Comparison of ENCODE assay signal across 8 cellular contexts in the genomic region with DNA sequence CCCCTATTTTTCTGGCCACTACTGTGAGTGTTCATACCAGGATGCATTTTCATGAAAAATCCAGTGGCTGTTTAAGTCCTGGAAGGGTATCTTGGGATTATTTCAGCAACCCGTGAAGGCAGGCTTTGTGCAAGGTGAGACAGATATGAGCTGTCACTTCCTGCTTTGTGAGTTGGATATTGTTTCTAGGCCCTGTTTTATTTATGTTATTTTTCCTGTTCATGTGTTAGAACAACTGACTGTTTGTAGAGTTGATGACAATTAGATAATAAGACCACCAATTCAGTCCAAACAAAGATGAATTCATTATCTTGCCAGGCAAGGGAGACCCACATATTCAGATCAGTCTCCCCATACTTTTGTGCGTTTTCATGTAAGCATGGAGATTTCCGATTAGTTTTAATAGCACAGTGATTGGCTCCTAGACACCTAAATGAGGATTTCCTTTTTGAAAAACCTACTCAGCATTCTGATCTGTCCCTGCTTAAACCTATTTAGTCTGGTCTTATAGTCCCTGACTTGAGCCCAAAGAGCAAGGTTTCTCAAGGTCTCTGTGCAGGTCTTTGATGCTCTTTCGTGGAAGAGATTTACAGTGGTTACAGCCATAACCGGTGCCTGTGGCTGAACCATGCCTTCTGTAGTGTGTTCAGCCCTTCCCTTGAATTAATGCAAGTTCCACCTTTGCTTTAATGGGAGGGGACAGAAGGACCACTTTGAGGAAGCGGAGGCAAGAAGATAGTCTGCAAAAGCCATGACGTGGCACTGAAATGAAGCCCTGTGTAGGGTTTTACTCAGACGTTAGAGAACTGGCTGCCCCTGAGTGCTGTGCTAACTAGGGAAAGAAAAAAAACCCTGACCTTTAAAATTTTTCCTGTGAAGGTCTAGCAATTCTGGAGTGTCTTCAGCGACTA. TPM values are rescaled to one million over a fixed set of nuclear protein-coding genes. Genes with fewer than 3 reads are reported as not detected.
DNase-seq lines count a peak whose midpoint lies in the region; ATAC-seq, FAIRE-seq and TF ChIP-seq lines count a peak whose summit lies in the region.

No MANE protein-coding gene starts in this region.

- no peak overlapping the region for H2AFZ ChIP-seq in smooth muscle cell (ENCODE audit: low read depth)

- H3K27ac ChIP-seq in cardiac muscle cell (peak overlapping the region; percentile 70), smooth muscle cell (ENCODE audit: low read depth) (peak overlapping the region; percentile 87)

- TF ChIP-seq CTCF in cardiac muscle cell (IDR thresholded peaks at IDR 0.05; ENCODE audit: low read depth, low read length) (no peak), smooth muscle cell (IDR thresholded peaks at IDR 0.05; ENCODE audit: borderline replicate concordance, insufficient read depth, poor library complexity, severe bottlenecking) (no peak)

- H3K9me3 ChIP-seq in cardiac muscle cell (ENCODE audit: low read depth) (no peaks in the 10 kb centered on the region), smooth muscle cell (replicated peaks; ENCODE audit: low read depth) (no peaks in the 10 kb centered on the region)

- peak overlapping the region; percentile 80 for H3K4me2 ChIP-seq in smooth muscle cell

- H3K36me3 Mint-ChIP-seq in activated T-helper 1 cell treated with anti-CD3 and anti-CD28 coated beads, Interleukin-12 subunit alpha, Interleukin-12 subunit beta, Interleukin-2, Interleukin-4 antibody, amounts not matched to agents 30 ng/mL and 10 ng/mL and 1 ng/mL, durations not matched to agents 14 hours and 24 hours and 36 hours (ENCODE audit: low read depth), result peaks cover 41% of the 10 kb centered on the region

- peaks cover 19% of the 10 kb centered on the region for H3K79me2 ChIP-seq in smooth muscle cell (ENCODE audit: low read depth)

- H3K27ac Mint-ChIP-seq in activated T-helper 1 cell treated with anti-CD3 and anti-CD28 coated beads, Interleukin-12 subunit alpha, Interleukin-12 subunit beta, Interleukin-2, Interleukin-4 antibody, amounts not matched to agents 30 ng/mL and 10 ng/mL and 1 ng/mL, durations not matched to agents 14 hours and 24 hours and 36 hours, result peak overlapping the region; percentile 98

- peak overlapping the region; percentile 85 for H3K4me3 Mint-ChIP-seq in activated T-helper 1 cell treated with anti-CD3 and anti-CD28 coated beads, Interleukin-12 subunit alpha, Interleukin-12 subunit beta, Interleukin-2, Interleukin-4 antibody, amounts not matched to agents 30 ng/mL and 10 ng/mL and 1 ng/mL, durations not matched to agents 14 hours and 24 hours and 36 hours

- H3K4me1 Mint-ChIP-seq in activated T-helper 1 cell treated with anti-CD3 and anti-CD28 coated beads, Interleukin-12 subunit alpha, Interleukin-12 subunit beta, Interleukin-2, Interleukin-4 antibody, amounts not matched to agents 30 ng/mL and 10 ng/mL and 1 ng/mL, durations not matched to agents 14 hours and 24 hours and 36 hours (ENCODE audit: low read depth), result peaks cover 66% of the 10 kb centered on the region

- peak overlapping the region; percentile 66 for H3K9ac ChIP-seq in smooth muscle cell (ENCODE audit: low read depth)

- WGBS in smooth muscle cell (ENCODE audit: low lambda C conversion rate), result 56% methylated on average over 9 of the region's 9 CpGs

- intact Hi-C loops in activated T-helper 1 cell treated with anti-CD3 and anti-CD28 coated beads, Interleukin-12 subunit alpha, Interleukin-12 subunit beta, Interleukin-2, Interleukin-4 antibody, amounts not matched to agents 30 ng/mL and 10 ng/mL and 1 ng/mL, durations not matched to agents 14 hours and 24 hours and 36 hours (cut with micrococcal nuclease), result loop anchor here (1.0 to 5.0 kb wide), 8 partner anchors 8 to 1036 kb away; a partner anchor contains a TSS

- no peak for FAIRE-seq in urothelium cell line (lab: Jason Lieb, UNC)

- no peaks in the 10 kb centered on the region for H4K20me1 ChIP-seq in smooth muscle cell (ENCODE audit: low read depth)

- H3K4me1 ChIP-seq in cardiac muscle cell (ENCODE audit: low read depth), result peaks cover 37% of the 10 kb centered on the region
- peaks cover 28% of the 10 kb centered on the region for H3K4me1 ChIP-seq in smooth muscle cell (ENCODE audit: low read depth)

- peaks cover 12% of the 10 kb centered on the region for H3F3A ChIP-seq in smooth muscle cell (ENCODE audit: low read depth)

- peak; percentile 42 for DNase-seq in EL
- DNase-seq in activated T-helper 1 cell treated with anti-CD3 and anti-CD28 coated beads, Interleukin-12 subunit alpha, Interleukin-12 subunit beta, Interleukin-2, Interleukin-4 antibody, amounts not matched to agents 30 ng/mL and 10 ng/mL and 1 ng/mL, durations not matched to agents 14 hours and 24 hours and 36 hours (ENCODE audit: low spot score), result peak; percentile 30
- peak in 1 of 2 donors; percentile 52 for DNase-seq in cardiac muscle cell (ENCODE audit: low read depth in 1 of 2, low spot score in 1 of 2)
- no peak for DNase-seq in smooth muscle cell (lab: John Stamatoyannopoulos, UW; ENCODE audit: unreplicated experiment)
- DNase-seq in urothelium cell line (ENCODE audit: low spot score), result no peak

- H3K4me3 ChIP-seq in cardiac muscle cell (no peak overlapping the region), smooth muscle cell (no peak overlapping the region)

- H3K9me3 Mint-ChIP-seq in activated T-helper 1 cell treated with anti-CD3 and anti-CD28 coated beads, Interleukin-12 subunit alpha, Interleukin-12 subunit beta, Interleukin-2, Interleukin-4 antibody, amounts not matched to agents 30 ng/mL and 10 ng/mL and 1 ng/mL, durations not matched to agents 14 hours and 24 hours and 36 hours, result no peaks in the 10 kb centered on the region

- ATAC-seq in HG03442 (IDR thresholded peaks at IDR 0.05; ENCODE audit: unreplicated experiment), result peak; percentile 32
- ATAC-seq in HG03378 (IDR thresholded peaks at IDR 0.05; ENCODE audit: unreplicated experiment), result no peak
- no peak for ATAC-seq in GM21423 (IDR thresholded peaks at IDR 0.05; ENCODE audit: unreplicated experiment)

- no peaks in the 10 kb centered on the region for H3K27me3 Mint-ChIP-seq in activated T-helper 1 cell treated with anti-CD3 and anti-CD28 coated beads, Interleukin-12 subunit alpha, Interleukin-12 subunit beta, Interleukin-2, Interleukin-4 antibody, amounts not matched to agents 30 ng/mL and 10 ng/mL and 1 ng/mL, durations not matched to agents 14 hours and 24 hours and 36 hours (ENCODE audit: insufficient read depth)

- H3K36me3 ChIP-seq in cardiac muscle cell (peaks cover 5% of the 10 kb centered on the region), smooth muscle cell (ENCODE audit: low read depth) (no peaks in the 10 kb centered on the region)

- H3K27me3 ChIP-seq in cardiac muscle cell (no peaks in the 10 kb centered on the region), smooth muscle cell (ENCODE audit: low read depth) (no peaks in the 10 kb centered on the region)

RNA-seq across cellular contexts. Expression of a gene that starts 42.8 kb away (rescaled TPM):
- 20.0 and 21.0 TPM in 2 replicates for total RNA-seq in activated T-helper 1 cell treated with anti-CD3 and anti-CD28 coated beads, Interleukin-12 subunit alpha, Interleukin-12 subunit beta, Interleukin-2, Interleukin-4 antibody, amounts not matched to agents 30 ng/mL and 10 ng/mL and 1 ng/mL, durations not matched to agents 14 hours and 24 hours and 36 hours
- 22.5 and 35.9 TPM in 2 replicates for total RNA-seq in cardiac muscle cell
- 12.9 and 20.1 TPM in 2 replicates for polyA plus RNA-seq in cardiac muscle cell
- 68.0 and 108 TPM in 2 replicates for total RNA-seq in smooth muscle cell
- 21.7 and 22.2 TPM in 2 replicates for polyA plus RNA-seq in smooth muscle cell

Comparison
In these comparisons a context has a peak if more than half of its experiments do, and no peak if none do; other contexts are left out.
1. DNase-seq: peak in EL (single experiment) and activated T-helper 1 cell treated with anti-CD3 and anti-CD28 coated beads, Interleukin-12 subunit alpha, Interleukin-12 subunit beta, Interleukin-2, Interleukin-4 antibody, amounts not matched to agents 30 ng/mL and 10 ng/mL and 1 ng/mL, durations not matched to agents 14 hours and 24 hours and 36 hours (single experiment); none in smooth muscle cell (single experiment) and urothelium cell line (single experiment).